ENCODE assay signal across 24 cellular contexts in genomic region chr12:109683316-109683715, GRCh38.
"Had no signal": no experiment of that assay in that cellular context is flagged by ENCODE, and none has a peak within 500 bp of the region (broad histone marks: within the 10 kb centered on the region; RNA-seq: fewer than 3 reads in every experiment).

No MANE protein-coding gene starts in this region.

- H3K9me3 ChIP-seq: SK-N-SH had no signal

- H3K27ac ChIP-seq: KMS-11, RWPE1 had no signal

- DNase-seq: IMR-90, Kasumi-1, MM.1S, NCI-H1105, NCI-H1417, NCI-H1436 treated with DMSO at 0.1 percent for 48 hours, NCI-H1694, NCI-H1930, NCI-H2081, NCI-H2107, NCI-H226, NCI-H446, NCI-H510A, NCI-H524 treated with DMSO at 0.1 percent for 48 hours, NCI-H69, NCI-H774, PC-3, SHP77, SK-N-SH, SW 1271, T-cell had no signal

- ATAC-seq: Panc1, T-cell had no signal

- H3K4me2 ChIP-seq: KMS-11, SK-N-SH had no signal

- H3K9ac ChIP-seq: KMS-11, SK-N-SH had no signal
